Comparison of ENCODE assay signal across 27 cellular contexts in the genomic region with DNA sequence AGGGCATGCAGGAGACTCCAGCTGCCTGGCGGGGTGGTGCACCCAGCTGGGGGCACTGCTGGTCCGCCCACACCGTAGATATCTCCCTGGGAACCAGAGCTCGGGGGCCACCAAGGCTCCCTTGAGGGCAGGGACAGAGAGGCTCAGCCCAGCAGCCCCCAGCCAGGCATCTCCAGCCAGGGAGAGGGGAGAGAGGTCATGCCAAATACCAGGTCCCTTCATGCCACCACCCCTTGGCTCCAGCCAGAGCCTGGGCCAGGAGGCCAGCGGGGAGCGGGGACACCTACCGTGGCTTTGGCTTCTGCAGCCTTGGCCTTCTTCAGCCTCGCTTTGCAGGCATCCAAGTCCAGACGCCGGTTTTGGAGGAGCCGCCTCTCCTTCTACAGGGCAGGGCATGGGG.
"Had no signal": no experiment of that assay in that cellular context is flagged by ENCODE, and none has a peak within 500 bp of the region (broad histone marks: within the 10 kb centered on the region; RNA-seq: fewer than 3 reads in every experiment).

No MANE protein-coding gene starts in this region.

- H3K4me1 ChIP-seq: Peyer's patch had no signal

- H3K27ac ChIP-seq: brain microvascular endothelial cell, Peyer's patch had no signal

- H3K9me3 ChIP-seq: Peyer's patch had no signal

- H3K27me3 ChIP-seq: brain microvascular endothelial cell, Peyer's patch had no signal

- DNase-seq: activated CD4-positive, alpha-beta T cell treated with anti-CD3 and anti-CD28 coated beads for 36 hours; activated CD4-positive, alpha-beta T cell treated with anti-CD3 and anti-CD28 coated beads, Interleukin-2, amount 10 ng/mL, durations not matched to agents 7 days and 5 days; activated CD4-positive, alpha-beta T cell treated with anti-CD3 and anti-CD28 coated beads, Interleukin-2, amount 50 U/mL, for 48 hours; activated CD8-positive, alpha-beta T cell treated with anti-CD3 and anti-CD28 coated beads, Interleukin-2, amount 10 ng/mL, durations not matched to agents 7 days and 5 days; activated effector memory CD4-positive, alpha-beta T cell treated with Interleukin-2 at 50 U/mL for 16 hours; activated naive CD4-positive, alpha-beta T cell treated with anti-CD3 and anti-CD28 coated beads, Interleukin-2, amount 10 ng/mL, durations not matched to agents 7 days and 5 days; activated naive CD8-positive, alpha-beta T cell treated with anti-CD3 and anti-CD28 coated beads, Interleukin-2, amount 50 U/mL, for 24 hours; activated T-cell treated with anti-CD3 and anti-CD28 coated beads for 4 hours; activated T-cell treated with anti-CD3 and anti-CD28 coated beads, Interleukin-2, amount 50 U/mL, for 4 hours; aorta; brain microvascular endothelial cell; central memory CD4-positive, alpha-beta T cell; Karpas-422; NCI-H1092; NCI-H1436 treated with DMSO at 0.1 percent for 48 hours; NCI-H1694 treated with DMSO at 0.1 percent for 48 hours; NCI-H2029; NCI-H345; NCI-H524 treated with DMSO at 0.1 percent for 48 hours; NK-92 treated with Interleukin-12 subunit alpha and Interleukin-12 subunit beta, amount 100 ng/mL, for 24 hours; PC-3; RPMI8226; SIG-M5; T-cell; T-helper 17 cell; T-helper 9 cell had no signal

- H3K4me3 ChIP-seq: Peyer's patch had no signal
